In genomic region chr2:231671617-231672350, GRCh38 we compare ENCODE assay signal across 8 cellular contexts. TPM values are rescaled to one million over a fixed set of nuclear protein-coding genes. Genes with fewer than 3 reads are reported as not detected.
A peak's percentile ranks its signal among the peaks of the same experiment; 100 is the strongest.
DNase-seq lines count a peak whose midpoint lies in the region; ATAC-seq and TF ChIP-seq lines count a peak whose summit lies in the region.

No MANE protein-coding gene starts in this region.

- H3K27me3 Mint-ChIP-seq in mesothelial cell of epicardium (ENCODE audit: low read depth): no peaks in the 10 kb centered on the region
- H3K27me3 Mint-ChIP-seq in activated naive CD4-positive, alpha-beta T cell treated with anti-CD3 and anti-CD28 coated beads, Interleukin-2, amount 10 ng/mL, durations not matched to agents 7 days and 5 days: peaks cover 14% of the 10 kb centered on the region

- H3K4me1 ChIP-seq in adrenal gland (replicated peaks in 1 of 2): peaks cover 0 to 22% of the 10 kb centered on the region in 2 donors

- no peak for TF ChIP-seq POLR2A in adrenal gland (IDR thresholded peaks at IDR 0.05)

- H3K27me3 ChIP-seq in adrenal gland: no peaks in the 10 kb centered on the region

- DNase-seq in NCI-H510A (lab: John Stamatoyannopoulos, UW) (peak; percentile 78), mesothelial cell of epicardium (ENCODE audit: low spot score in 2 of 2, unreplicated experiment in 2 of 2) (no peak), D341Med (ENCODE audit: low spot score) (no peak), adrenal gland (no peak)
- no peak for DNase-seq in activated T-cell treated with anti-CD3 and anti-CD28 coated beads, Interleukin-2, amount 50 U/mL, for 1 hour
- no peak for DNase-seq in activated naive CD4-positive, alpha-beta T cell treated with anti-CD3 and anti-CD28 coated beads, Interleukin-2, amount 10 ng/mL, durations not matched to agents 7 days and 5 days

- no peaks in the 10 kb centered on the region for H3K36me3 ChIP-seq in adrenal gland (replicated peaks in 1 of 2)

- H3K4me3 Mint-ChIP-seq in mesothelial cell of epicardium: no peak overlapping the region
- H3K4me3 Mint-ChIP-seq in activated naive CD4-positive, alpha-beta T cell treated with anti-CD3 and anti-CD28 coated beads, Interleukin-2, amount 10 ng/mL, durations not matched to agents 7 days and 5 days: no peak overlapping the region

- H3K9me3 ChIP-seq in adrenal gland (replicated peaks in 1 of 3): no peaks in the 10 kb centered on the region

- no peak for TF ChIP-seq CTCF in mesothelial cell of epicardium (IDR thresholded peaks at IDR 0.05; ENCODE audit: unreplicated experiment)
- no peak for TF ChIP-seq CTCF in adrenal gland (IDR thresholded peaks at IDR 0.05)

- H3K27ac Mint-ChIP-seq in mesothelial cell of epicardium: peak overlapping the region; percentile 16
- no peak overlapping the region for H3K27ac Mint-ChIP-seq in activated naive CD4-positive, alpha-beta T cell treated with anti-CD3 and anti-CD28 coated beads, Interleukin-2, amount 10 ng/mL, durations not matched to agents 7 days and 5 days

- no peaks in the 10 kb centered on the region for H3K9me3 Mint-ChIP-seq in mesothelial cell of epicardium
- no peaks in the 10 kb centered on the region for H3K9me3 Mint-ChIP-seq in activated naive CD4-positive, alpha-beta T cell treated with anti-CD3 and anti-CD28 coated beads, Interleukin-2, amount 10 ng/mL, durations not matched to agents 7 days and 5 days

- WGBS in adrenal gland, 4 donors: 83 to 91% (median 85%) methylated on average over 14 to 19 of the region's 19 CpGs

- peak overlapping the region; percentile 51; the same call in 1 of the 2 replicates for H3K4me3 ChIP-seq in GM08714 (ENCODE audit: low read length)
- no peak overlapping the region for H3K4me3 ChIP-seq in adrenal gland

- H3K4me1 Mint-ChIP-seq in mesothelial cell of epicardium: peaks cover 40% of the 10 kb centered on the region
- peaks cover 35% of the 10 kb centered on the region for H3K4me1 Mint-ChIP-seq in activated naive CD4-positive, alpha-beta T cell treated with anti-CD3 and anti-CD28 coated beads, Interleukin-2, amount 10 ng/mL, durations not matched to agents 7 days and 5 days

- CTCF ChIA-PET in activated naive CD4-positive, alpha-beta T cell treated with anti-CD3 and anti-CD28 coated beads, Interleukin-2, amount 10 ng/mL, durations not matched to agents 7 days and 5 days (lab: Charles Lee): interaction anchor here (0.7 to 21.6 kb wide), 9 partner anchors 8 to 189 kb away, joined by 3 to 473 read pairs (median 5); no protein-coding TSS in a partner anchor

- intact Hi-C loops in adrenal gland (cut with DNase I): loop anchor here in 1 of 2 donors (2.0 kb wide), 1 partner anchor 59 kb away; no protein-coding TSS in a partner anchor

- ATAC-seq in GM21526 (IDR thresholded peaks at IDR 0.05; ENCODE audit: low FRiP score, unreplicated experiment): peak; percentile 37

- H3K36me3 Mint-ChIP-seq in mesothelial cell of epicardium: no peaks in the 10 kb centered on the region
- H3K36me3 Mint-ChIP-seq in activated naive CD4-positive, alpha-beta T cell treated with anti-CD3 and anti-CD28 coated beads, Interleukin-2, amount 10 ng/mL, durations not matched to agents 7 days and 5 days: no peaks in the 10 kb centered on the region

- peak overlapping the region in 2 of 5 donors; percentile 41 to 45 for H3K27ac ChIP-seq in adrenal gland

RNA-seq across cellular contexts. Expression of gene PTMA, which starts 36.5 kb away (rescaled TPM):
- total RNA-seq in mesothelial cell of epicardium: 1,098 to 1,149 TPM (median 1,136 TPM) in 3 replicates
- 100 to 1,000 TPM; 346 to 719 (median 451) TPM for total RNA-seq in adrenal gland
- 1,000 to 10,000 TPM; 1,074 to 1,198 (median 1,079) TPM for polyA plus RNA-seq in adrenal gland
